Comparison of ENCODE assay signal across 26 cellular contexts in the genomic region with DNA sequence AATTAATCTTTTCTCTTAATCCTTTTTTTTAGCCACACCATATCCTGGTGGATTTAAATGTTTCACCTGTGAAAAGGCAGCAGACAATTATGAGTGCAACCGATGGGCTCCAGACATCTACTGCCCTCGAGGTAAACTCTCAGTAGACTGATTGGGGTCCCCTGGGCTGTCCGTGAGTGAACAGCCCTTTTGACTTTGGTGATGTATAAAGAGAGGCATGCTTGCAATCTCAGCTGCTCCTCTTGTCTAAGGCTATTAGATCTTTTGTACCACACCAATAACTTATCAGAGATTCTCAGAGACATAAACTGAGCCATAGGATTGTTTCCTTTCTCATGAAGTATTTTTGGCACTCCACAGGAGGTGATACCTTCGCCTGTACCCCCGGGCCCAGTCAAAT.
DNase-seq lines count a peak whose midpoint lies in the region; ATAC-seq, FAIRE-seq and TF ChIP-seq lines count a peak whose summit lies in the region.
"Had no signal": no experiment of that assay in that cellular context is flagged by ENCODE, and none has a peak within 500 bp of the region (broad histone marks: within the 10 kb centered on the region; RNA-seq: fewer than 3 reads in every experiment).

No MANE protein-coding gene starts in this region.

- no peaks in the 10 kb centered on the region for H3K36me3 ChIP-seq in smooth muscle cell (ENCODE audit: low read depth)
- H3K36me3 ChIP-seq: BE2C; BLaER1 treated with 17β-estradiol and CSF1 and Interleukin-3, amounts not matched to agents 10 nM and 100 nM had no signal

- TF ChIP-seq CTCF in smooth muscle cell (IDR thresholded peaks at IDR 0.05; ENCODE audit: borderline replicate concordance, insufficient read depth, poor library complexity, severe bottlenecking), result no peak

- no peaks in the 10 kb centered on the region for H3K36me3 Mint-ChIP-seq in activated CD4-positive, alpha-beta T cell treated with anti-CD3 and anti-CD28 coated beads, Interleukin-2, amount 10 ng/mL, durations not matched to agents 24 days and 14 days (ENCODE audit: low read depth)
- H3K36me3 Mint-ChIP-seq: CD14-positive monocyte; CD8-positive, alpha-beta memory T cell had no signal

- ATAC-seq in HG02981 (IDR thresholded peaks at IDR 0.05; ENCODE audit: unreplicated experiment), result no peak
- ATAC-seq: A549 had no signal

- no peaks in the 10 kb centered on the region for H3K79me2 ChIP-seq in smooth muscle cell (ENCODE audit: low read depth)

- no peaks in the 10 kb centered on the region for H3K27me3 ChIP-seq in smooth muscle cell (ENCODE audit: low read depth)
- H3K27me3 ChIP-seq: BE2C; BLaER1 treated with 17β-estradiol and CSF1 and Interleukin-3, amounts not matched to agents 10 nM and 100 nM had no signal

- FAIRE-seq in GM19239 (lab: Jason Lieb, UNC), result no peak
- FAIRE-seq: A549, D721Med, GM12891, GM18507, H54 had no signal

- no peaks in the 10 kb centered on the region for H3K4me1 ChIP-seq in smooth muscle cell (ENCODE audit: low read depth)
- H3K4me1 ChIP-seq: A549; BE2C; BLaER1 treated with 17β-estradiol and CSF1 and Interleukin-3, amounts not matched to agents 10 nM and 100 nM had no signal

- no peak overlapping the region for H3K27ac Mint-ChIP-seq in activated CD4-positive, alpha-beta T cell treated with anti-CD3 and anti-CD28 coated beads, Interleukin-2, amount 10 ng/mL, durations not matched to agents 24 days and 14 days
- H3K27ac Mint-ChIP-seq: CD4-positive, alpha-beta T cell; CD8-positive, alpha-beta memory T cell; HFFc6 had no signal

- H3F3A ChIP-seq in smooth muscle cell (ENCODE audit: low read depth), result peaks cover 15% of the 10 kb centered on the region

- H3K27me3 Mint-ChIP-seq in activated CD4-positive, alpha-beta T cell treated with anti-CD3 and anti-CD28 coated beads, Interleukin-2, amount 10 ng/mL, durations not matched to agents 24 days and 14 days, result peaks cover 2% of the 10 kb centered on the region
- H3K27me3 Mint-ChIP-seq: CD4-positive, alpha-beta T cell had no signal

- 51% methylated on average over 5 of the region's 5 CpGs for WGBS in smooth muscle cell (ENCODE audit: low lambda C conversion rate)

- peak; percentile 15 for DNase-seq in activated CD4-positive, alpha-beta T cell treated with anti-CD3 and anti-CD28 coated beads, Interleukin-2, amount 10 ng/mL, durations not matched to agents 24 days and 14 days
- no peak for DNase-seq in activated CD4-positive, alpha-beta T cell treated with anti-CD3 and anti-CD28 coated beads, Interleukin-2, amount 50 U/mL, for 48 hours
- DNase-seq in islet precursor cell (peak; percentile 63), smooth muscle cell (lab: John Stamatoyannopoulos, UW; ENCODE audit: unreplicated experiment) (no peak), GM19239 (ENCODE audit: insufficient read length, low spot score) (no peak)
- DNase-seq: 8988T; ACHN; AML-193; BE2C; CD4-positive, alpha-beta T cell; CD8-positive, alpha-beta memory T cell; DMS 273 treated with DMSO at 0.1 percent for 48 hours; DMS79; EL; GF-D8; GOT3; HFFc6 had no signal

- H3K9me3 Mint-ChIP-seq in activated CD4-positive, alpha-beta T cell treated with anti-CD3 and anti-CD28 coated beads, Interleukin-2, amount 10 ng/mL, durations not matched to agents 24 days and 14 days, result no peaks in the 10 kb centered on the region
- H3K9me3 Mint-ChIP-seq: CD4-positive, alpha-beta T cell; CD8-positive, alpha-beta memory T cell; HFFc6 had no signal

- no peak overlapping the region for H2AFZ ChIP-seq in smooth muscle cell (ENCODE audit: low read depth)

- no peaks in the 10 kb centered on the region for H4K20me1 ChIP-seq in smooth muscle cell (ENCODE audit: low read depth)
- H4K20me1 ChIP-seq: BLaER1 treated with 17β-estradiol and CSF1 and Interleukin-3, amounts not matched to agents 10 nM and 100 nM had no signal

- intact Hi-C loops in activated CD4-positive, alpha-beta T cell treated with anti-CD3 and anti-CD28 coated beads, Interleukin-2, amount 10 ng/mL, durations not matched to agents 24 days and 14 days (cut with micrococcal nuclease), result no loop called here

- H3K4me3 Mint-ChIP-seq in activated CD4-positive, alpha-beta T cell treated with anti-CD3 and anti-CD28 coated beads, Interleukin-2, amount 10 ng/mL, durations not matched to agents 24 days and 14 days, result no peak overlapping the region
- H3K4me3 Mint-ChIP-seq: CD14-positive monocyte; CD4-positive, alpha-beta T cell; CD8-positive, alpha-beta memory T cell; HFFc6 had no signal

- H3K4me2 ChIP-seq in smooth muscle cell, result no peak overlapping the region
- H3K4me2 ChIP-seq: A549; BLaER1 treated with 17β-estradiol and CSF1 and Interleukin-3, amounts not matched to agents 10 nM and 100 nM had no signal

- H3K4me3 ChIP-seq in smooth muscle cell, result no peak overlapping the region
- H3K4me3 ChIP-seq: A549; BLaER1 treated with 17β-estradiol and CSF1 and Interleukin-3, amounts not matched to agents 10 nM and 100 nM; HAP-1 had no signal

- H3K4me1 Mint-ChIP-seq in activated CD4-positive, alpha-beta T cell treated with anti-CD3 and anti-CD28 coated beads, Interleukin-2, amount 10 ng/mL, durations not matched to agents 24 days and 14 days, result no peaks in the 10 kb centered on the region
- H3K4me1 Mint-ChIP-seq: CD14-positive monocyte; CD8-positive, alpha-beta memory T cell had no signal

- no peak overlapping the region for H3K9ac ChIP-seq in smooth muscle cell (ENCODE audit: low read depth)
- H3K9ac ChIP-seq: BLaER1 treated with 17β-estradiol and CSF1 and Interleukin-3, amounts not matched to agents 10 nM and 100 nM had no signal

- peak overlapping the region; percentile 14 for H3K27ac ChIP-seq in smooth muscle cell (ENCODE audit: low read depth)
- H3K27ac ChIP-seq: A549; BLaER1 treated with 17β-estradiol and CSF1 and Interleukin-3, amounts not matched to agents 10 nM and 100 nM had no signal

- H3K9me3 ChIP-seq in smooth muscle cell (replicated peaks; ENCODE audit: low read depth), result no peaks in the 10 kb centered on the region
- H3K9me3 ChIP-seq: A549; BE2C; BLaER1 treated with 17β-estradiol and CSF1 and Interleukin-3, amounts not matched to agents 10 nM and 100 nM; HAP-1 had no signal

Comparison
In these comparisons a context has a peak if more than half of its experiments do, and no peak if none do; other contexts are left out.
1. DNase-seq: peak in activated CD4-positive, alpha-beta T cell treated with anti-CD3 and anti-CD28 coated beads, Interleukin-2, amount 10 ng/mL, durations not matched to agents 24 days and 14 days (single experiment) and islet precursor cell (single experiment); none in activated CD4-positive, alpha-beta T cell treated with anti-CD3 and anti-CD28 coated beads, Interleukin-2, amount 50 U/mL, for 48 hours (0 of 2), smooth muscle cell (single experiment) and GM19239 (single experiment).